ENCODE assay signal across 1 cellular context in the genomic region with DNA sequence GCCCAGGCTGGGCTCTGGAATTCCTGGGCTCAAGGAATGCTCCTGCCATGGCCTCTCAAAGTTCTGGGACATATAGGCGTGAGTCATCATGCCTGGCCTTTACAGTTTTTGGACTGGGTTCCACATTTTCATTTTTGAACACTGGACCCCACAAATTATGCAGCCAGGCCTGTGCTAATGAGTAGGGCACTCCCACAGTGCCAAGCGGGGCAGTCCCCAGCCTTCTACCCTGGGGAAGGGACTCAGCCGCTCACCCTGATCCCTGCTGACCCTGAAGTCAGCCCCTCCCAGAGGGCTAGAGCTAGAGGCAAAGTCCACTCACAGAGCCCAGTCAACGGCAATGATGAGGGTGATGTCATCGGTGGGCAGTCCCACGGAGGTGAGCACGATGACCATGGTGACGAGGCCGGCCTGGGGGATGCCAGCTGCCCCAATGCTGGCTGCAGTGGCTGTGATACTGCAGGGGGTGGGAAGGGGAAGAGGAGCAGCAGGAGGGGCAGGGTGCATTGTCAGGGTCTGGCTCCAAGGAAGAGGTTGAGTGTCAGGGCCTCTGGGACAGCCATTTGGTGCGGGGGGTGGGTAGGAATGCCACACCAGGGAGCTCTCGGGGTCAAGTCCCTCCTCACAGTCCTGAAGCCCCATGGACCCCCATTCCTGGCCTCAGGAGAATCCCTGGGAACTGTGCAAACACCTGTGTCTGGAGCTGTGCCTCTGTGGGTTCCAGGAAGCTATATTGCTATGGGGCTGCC.
TF ChIP-seq lines count a peak whose summit lies in the region.

No MANE protein-coding gene starts in this region.

TF ChIP-seq in HepG2, 621 proteins besides CTCF, POLR2A, EP300 and RAD21 (continued from another document and continues in another):
- TF ChIP-seq, protein P1, sequence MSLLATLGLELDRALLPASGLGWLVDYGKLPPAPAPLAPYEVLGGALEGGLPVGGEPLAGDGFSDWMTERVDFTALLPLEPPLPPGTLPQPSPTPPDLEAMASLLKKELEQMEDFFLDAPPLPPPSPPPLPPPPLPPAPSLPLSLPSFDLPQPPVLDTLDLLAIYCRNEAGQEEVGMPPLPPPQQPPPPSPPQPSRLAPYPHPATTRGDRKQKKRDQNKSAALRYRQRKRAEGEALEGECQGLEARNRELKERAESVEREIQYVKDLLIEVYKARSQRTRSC (CRISPR knock-in tag; IDR thresholded peaks at IDR 0.05; ENCODE audit: low read depth) = no peak
- TF ChIP-seq, protein P2, sequence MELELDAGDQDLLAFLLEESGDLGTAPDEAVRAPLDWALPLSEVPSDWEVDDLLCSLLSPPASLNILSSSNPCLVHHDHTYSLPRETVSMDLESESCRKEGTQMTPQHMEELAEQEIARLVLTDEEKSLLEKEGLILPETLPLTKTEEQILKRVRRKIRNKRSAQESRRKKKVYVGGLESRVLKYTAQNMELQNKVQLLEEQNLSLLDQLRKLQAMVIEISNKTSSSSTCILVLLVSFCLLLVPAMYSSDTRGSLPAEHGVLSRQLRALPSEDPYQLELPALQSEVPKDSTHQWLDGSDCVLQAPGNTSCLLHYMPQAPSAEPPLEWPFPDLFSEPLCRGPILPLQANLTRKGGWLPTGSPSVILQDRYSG (CRISPR knock-in tag; IDR thresholded peaks at IDR 0.05) = 0 out of 2 replicates have a peak, but pooled peaks have one; percentile 38
- TF ChIP-seq, protein P3, sequence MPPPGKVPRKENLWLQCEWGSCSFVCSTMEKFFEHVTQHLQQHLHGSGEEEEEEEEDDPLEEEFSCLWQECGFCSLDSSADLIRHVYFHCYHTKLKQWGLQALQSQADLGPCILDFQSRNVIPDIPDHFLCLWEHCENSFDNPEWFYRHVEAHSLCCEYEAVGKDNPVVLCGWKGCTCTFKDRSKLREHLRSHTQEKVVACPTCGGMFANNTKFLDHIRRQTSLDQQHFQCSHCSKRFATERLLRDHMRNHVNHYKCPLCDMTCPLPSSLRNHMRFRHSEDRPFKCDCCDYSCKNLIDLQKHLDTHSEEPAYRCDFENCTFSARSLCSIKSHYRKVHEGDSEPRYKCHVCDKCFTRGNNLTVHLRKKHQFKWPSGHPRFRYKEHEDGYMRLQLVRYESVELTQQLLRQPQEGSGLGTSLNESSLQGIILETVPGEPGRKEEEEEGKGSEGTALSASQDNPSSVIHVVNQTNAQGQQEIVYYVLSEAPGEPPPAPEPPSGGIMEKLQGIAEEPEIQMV (CRISPR knock-in tag; IDR thresholded peaks at IDR 0.05; ENCODE audit: low read depth) = 0 out of 2 replicates have a peak, but pooled peaks have one; percentile 51
- TF ChIP-seq FOXK1 (CRISPR knock-in tag; IDR thresholded peaks at IDR 0.05; ENCODE audit: borderline replicate concordance, low read depth) = no peak; the same call in 1 of the 2 replicates
- TF ChIP-seq HDAC1 (CRISPR knock-in tag; IDR thresholded peaks at IDR 0.05) = peak; percentile 82
- TF ChIP-seq, protein P4, sequence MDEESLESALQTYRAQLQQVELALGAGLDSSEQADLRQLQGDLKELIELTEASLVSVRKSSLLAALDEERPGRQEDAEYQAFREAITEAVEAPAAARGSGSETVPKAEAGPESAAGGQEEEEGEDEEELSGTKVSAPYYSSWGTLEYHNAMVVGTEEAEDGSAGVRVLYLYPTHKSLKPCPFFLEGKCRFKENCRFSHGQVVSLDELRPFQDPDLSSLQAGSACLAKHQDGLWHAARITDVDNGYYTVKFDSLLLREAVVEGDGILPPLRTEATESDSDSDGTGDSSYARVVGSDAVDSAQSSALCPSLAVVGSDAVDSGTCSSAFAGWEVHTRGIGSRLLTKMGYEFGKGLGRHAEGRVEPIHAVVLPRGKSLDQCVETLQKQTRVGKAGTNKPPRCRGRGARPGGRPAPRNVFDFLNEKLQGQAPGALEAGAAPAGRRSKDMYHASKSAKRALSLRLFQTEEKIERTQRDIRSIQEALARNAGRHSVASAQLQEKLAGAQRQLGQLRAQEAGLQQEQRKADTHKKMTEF (CRISPR knock-in tag; IDR thresholded peaks at IDR 0.05) = no peak; the same call in 1 of the 2 replicates
- no peak for TF ChIP-seq ZNF790 (CRISPR knock-in tag; IDR thresholded peaks at IDR 0.05; ENCODE audit: borderline replicate concordance)
- TF ChIP-seq, protein P5, sequence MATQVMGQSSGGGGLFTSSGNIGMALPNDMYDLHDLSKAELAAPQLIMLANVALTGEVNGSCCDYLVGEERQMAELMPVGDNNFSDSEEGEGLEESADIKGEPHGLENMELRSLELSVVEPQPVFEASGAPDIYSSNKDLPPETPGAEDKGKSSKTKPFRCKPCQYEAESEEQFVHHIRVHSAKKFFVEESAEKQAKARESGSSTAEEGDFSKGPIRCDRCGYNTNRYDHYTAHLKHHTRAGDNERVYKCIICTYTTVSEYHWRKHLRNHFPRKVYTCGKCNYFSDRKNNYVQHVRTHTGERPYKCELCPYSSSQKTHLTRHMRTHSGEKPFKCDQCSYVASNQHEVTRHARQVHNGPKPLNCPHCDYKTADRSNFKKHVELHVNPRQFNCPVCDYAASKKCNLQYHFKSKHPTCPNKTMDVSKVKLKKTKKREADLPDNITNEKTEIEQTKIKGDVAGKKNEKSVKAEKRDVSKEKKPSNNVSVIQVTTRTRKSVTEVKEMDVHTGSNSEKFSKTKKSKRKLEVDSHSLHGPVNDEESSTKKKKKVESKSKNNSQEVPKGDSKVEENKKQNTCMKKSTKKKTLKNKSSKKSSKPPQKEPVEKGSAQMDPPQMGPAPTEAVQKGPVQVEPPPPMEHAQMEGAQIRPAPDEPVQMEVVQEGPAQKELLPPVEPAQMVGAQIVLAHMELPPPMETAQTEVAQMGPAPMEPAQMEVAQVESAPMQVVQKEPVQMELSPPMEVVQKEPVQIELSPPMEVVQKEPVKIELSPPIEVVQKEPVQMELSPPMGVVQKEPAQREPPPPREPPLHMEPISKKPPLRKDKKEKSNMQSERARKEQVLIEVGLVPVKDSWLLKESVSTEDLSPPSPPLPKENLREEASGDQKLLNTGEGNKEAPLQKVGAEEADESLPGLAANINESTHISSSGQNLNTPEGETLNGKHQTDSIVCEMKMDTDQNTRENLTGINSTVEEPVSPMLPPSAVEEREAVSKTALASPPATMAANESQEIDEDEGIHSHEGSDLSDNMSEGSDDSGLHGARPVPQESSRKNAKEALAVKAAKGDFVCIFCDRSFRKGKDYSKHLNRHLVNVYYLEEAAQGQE (IDR thresholded peaks at IDR 0.05; ENCODE audit: borderline replicate concordance in 1 of 2, low read depth in 1 of 2, low read length in 2 of 2) = no peak
- TF ChIP-seq ZNF382 (CRISPR knock-in tag; IDR thresholded peaks at IDR 0.05; ENCODE audit: borderline replicate concordance) = no peak
- no peak for TF ChIP-seq PHF20 (CRISPR knock-in tag; IDR thresholded peaks at IDR 0.05)
- TF ChIP-seq ATF1 (CRISPR knock-in tag; IDR thresholded peaks at IDR 0.05) = no peak; the same call in 1 of the 2 replicates
- peak; percentile 65; the same call in 1 of the 2 replicates for TF ChIP-seq ZNF782 (CRISPR knock-in tag; IDR thresholded peaks at IDR 0.05; ENCODE audit: borderline replicate concordance)
- TF ChIP-seq HNF4G (IDR thresholded peaks at IDR 0.05; ENCODE audit: borderline replicate concordance, low read depth, low read length) = peak; percentile 92
- TF ChIP-seq HNF4G (CRISPR knock-in tag; IDR thresholded peaks at IDR 0.05; ENCODE audit: borderline replicate concordance, low read depth) = peak; percentile 87; the same call in 1 of the 2 replicates
- TF ChIP-seq, protein P6, sequence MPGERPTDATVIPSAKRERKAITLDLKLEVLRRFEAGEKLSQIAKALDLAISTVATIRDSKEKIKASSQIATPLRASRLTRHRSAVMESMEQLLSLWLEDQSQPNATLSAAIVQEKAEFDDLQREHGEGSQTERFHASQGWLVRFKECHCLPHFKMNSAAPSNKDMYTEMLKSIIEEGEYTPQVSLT (CRISPR knock-in tag; IDR thresholded peaks at IDR 0.05; ENCODE audit: borderline replicate concordance, low read depth) = no peak
- TF ChIP-seq, protein P7, sequence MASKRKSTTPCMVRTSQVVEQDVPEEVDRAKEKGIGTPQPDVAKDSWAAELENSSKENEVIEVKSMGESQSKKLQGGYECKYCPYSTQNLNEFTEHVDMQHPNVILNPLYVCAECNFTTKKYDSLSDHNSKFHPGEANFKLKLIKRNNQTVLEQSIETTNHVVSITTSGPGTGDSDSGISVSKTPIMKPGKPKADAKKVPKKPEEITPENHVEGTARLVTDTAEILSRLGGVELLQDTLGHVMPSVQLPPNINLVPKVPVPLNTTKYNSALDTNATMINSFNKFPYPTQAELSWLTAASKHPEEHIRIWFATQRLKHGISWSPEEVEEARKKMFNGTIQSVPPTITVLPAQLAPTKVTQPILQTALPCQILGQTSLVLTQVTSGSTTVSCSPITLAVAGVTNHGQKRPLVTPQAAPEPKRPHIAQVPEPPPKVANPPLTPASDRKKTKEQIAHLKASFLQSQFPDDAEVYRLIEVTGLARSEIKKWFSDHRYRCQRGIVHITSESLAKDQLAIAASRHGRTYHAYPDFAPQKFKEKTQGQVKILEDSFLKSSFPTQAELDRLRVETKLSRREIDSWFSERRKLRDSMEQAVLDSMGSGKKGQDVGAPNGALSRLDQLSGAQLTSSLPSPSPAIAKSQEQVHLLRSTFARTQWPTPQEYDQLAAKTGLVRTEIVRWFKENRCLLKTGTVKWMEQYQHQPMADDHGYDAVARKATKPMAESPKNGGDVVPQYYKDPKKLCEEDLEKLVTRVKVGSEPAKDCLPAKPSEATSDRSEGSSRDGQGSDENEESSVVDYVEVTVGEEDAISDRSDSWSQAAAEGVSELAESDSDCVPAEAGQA (IDR thresholded peaks at IDR 0.05; ENCODE audit: low read depth) = 0 out of 2 replicates have a peak, but pooled peaks have one; percentile 48
- TF ChIP-seq, protein P7 (CRISPR knock-in tag; IDR thresholded peaks at IDR 0.05; ENCODE audit: borderline replicate concordance) = no peak
- no peak for TF ChIP-seq SP1 (IDR thresholded peaks at IDR 0.05)
- peak; percentile 52 for TF ChIP-seq SP1 (CRISPR knock-in tag; IDR thresholded peaks at IDR 0.05)
- TF ChIP-seq SP140L (CRISPR knock-in tag; IDR thresholded peaks at IDR 0.05; ENCODE audit: borderline replicate concordance) = no peak
- peak; percentile 72 for TF ChIP-seq ZFX (CRISPR knock-in tag; IDR thresholded peaks at IDR 0.05; ENCODE audit: low read depth)
- TF ChIP-seq, protein P8, sequence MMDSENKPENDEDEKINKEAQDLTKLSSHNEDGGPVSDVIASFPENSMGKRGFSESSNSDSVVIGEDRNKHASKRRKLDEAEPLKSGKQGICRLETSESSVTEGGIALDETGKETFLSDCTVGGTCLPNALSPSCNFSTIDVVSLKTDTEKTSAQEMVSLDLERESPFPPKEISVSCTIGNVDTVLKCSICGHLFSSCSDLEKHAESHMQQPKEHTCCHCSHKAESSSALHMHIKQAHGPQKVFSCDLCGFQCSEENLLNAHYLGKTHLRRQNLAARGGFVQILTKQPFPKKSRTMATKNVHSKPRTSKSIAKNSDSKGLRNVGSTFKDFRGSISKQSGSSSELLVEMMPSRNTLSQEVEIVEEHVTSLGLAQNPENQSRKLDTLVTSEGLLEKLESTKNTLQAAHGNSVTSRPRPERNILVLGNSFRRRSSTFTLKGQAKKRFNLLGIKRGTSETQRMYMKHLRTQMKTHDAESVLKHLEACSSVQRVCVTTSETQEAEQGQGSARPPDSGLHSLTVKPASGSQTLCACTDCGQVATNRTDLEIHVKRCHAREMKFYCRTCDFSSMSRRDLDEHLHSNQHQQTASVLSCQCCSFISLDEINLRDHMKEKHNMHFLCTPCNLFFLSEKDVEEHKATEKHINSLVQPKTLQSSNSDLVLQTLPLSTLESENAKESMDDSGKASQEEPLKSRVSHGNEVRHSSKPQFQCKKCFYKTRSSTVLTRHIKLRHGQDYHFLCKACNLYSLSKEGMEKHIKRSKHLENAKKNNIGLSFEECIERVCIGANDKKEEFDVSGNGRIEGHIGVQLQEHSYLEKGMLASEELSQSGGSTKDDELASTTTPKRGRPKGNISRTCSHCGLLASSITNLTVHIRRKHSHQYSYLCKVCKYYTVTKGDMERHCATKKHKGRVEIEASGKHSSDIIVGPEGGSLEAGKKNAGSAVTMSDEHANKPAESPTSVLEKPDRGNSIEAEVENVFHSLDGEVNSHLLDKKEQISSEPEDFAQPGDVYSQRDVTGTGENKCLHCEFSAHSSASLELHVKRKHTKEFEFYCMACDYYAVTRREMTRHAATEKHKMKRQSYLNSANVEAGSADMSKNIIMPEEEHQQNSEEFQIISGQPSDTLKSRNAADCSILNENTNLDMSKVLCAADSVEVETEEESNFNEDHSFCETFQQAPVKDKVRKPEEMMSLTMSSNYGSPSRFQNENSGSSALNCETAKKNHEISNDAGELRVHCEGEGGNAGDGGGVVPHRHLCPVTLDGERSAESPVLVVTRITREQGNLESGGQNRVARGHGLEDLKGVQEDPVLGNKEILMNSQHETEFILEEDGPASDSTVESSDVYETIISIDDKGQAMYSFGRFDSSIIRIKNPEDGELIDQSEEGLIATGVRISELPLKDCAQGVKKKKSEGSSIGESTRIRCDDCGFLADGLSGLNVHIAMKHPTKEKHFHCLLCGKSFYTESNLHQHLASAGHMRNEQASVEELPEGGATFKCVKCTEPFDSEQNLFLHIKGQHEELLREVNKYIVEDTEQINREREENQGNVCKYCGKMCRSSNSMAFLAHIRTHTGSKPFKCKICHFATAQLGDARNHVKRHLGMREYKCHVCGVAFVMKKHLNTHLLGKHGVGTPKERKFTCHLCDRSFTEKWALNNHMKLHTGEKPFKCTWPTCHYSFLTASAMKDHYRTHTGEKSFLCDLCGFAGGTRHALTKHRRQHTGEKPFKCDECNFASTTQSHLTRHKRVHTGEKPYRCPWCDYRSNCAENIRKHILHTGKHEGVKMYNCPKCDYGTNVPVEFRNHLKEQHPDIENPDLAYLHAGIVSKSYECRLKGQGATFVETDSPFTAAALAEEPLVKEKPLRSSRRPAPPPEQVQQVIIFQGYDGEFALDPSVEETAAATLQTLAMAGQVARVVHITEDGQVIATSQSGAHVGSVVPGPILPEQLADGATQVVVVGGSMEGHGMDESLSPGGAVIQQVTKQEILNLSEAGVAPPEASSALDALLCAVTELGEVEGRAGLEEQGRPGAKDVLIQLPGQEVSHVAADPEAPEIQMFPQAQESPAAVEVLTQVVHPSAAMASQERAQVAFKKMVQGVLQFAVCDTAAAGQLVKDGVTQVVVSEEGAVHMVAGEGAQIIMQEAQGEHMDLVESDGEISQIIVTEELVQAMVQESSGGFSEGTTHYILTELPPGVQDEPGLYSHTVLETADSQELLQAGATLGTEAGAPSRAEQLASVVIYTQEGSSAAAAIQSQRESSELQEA (CRISPR knock-in tag; IDR thresholded peaks at IDR 0.05; ENCODE audit: not compliant biosample characterization) = no peak
